Comparison of ENCODE assay signal across 8 cellular contexts in genomic region chr1:112808861-112809684, GRCh38.
A peak's percentile ranks its signal among the peaks of the same experiment; 100 is the strongest.
DNase-seq lines count a peak whose midpoint lies in the region; ATAC-seq and TF ChIP-seq lines count a peak whose summit lies in the region.

No MANE protein-coding gene starts in this region.

- H3K9me2 ChIP-seq in Loucy (replicated peaks; ENCODE audit: low read depth, low read length), result no peaks in the 10 kb centered on the region

- intact Hi-C loops in cardiac septum (cut with DNase I) (loop anchor here (1.0 to 10.0 kb wide), 4 partner anchors 73 to 414 kb away; partner anchors contain the start of genes CTTNBP2NL and SLC16A1), psoas muscle (cut with DNase I) (loop anchor here (10.0 kb wide), 3 partner anchors 194 to 414 kb away; partner anchors contain the start of genes CAPZA1 (in 1 of the 2), CTTNBP2NL (in 1 of the 2) and ST7L (in 1 of the 2)), vagina (cut with DNase I) (loop anchor here (10.0 kb wide), 1 partner anchor 246 kb away; no protein-coding TSS in a partner anchor)

- H3K4me1 Mint-ChIP-seq in activated naive CD8-positive, alpha-beta T cell treated with anti-CD3 and anti-CD28 coated beads, Interleukin-2, amount 10 ng/mL, durations not matched to agents 7 days and 5 days, result no peaks in the 10 kb centered on the region

- peak overlapping the region; percentile 59; the same call in 1 of the 2 replicates for H2AFZ ChIP-seq in Loucy (ENCODE audit: low read length)

- POLR2A ChIA-PET in activated naive CD8-positive, alpha-beta T cell treated with anti-CD3 and anti-CD28 coated beads, Interleukin-2, amount 10 ng/mL, durations not matched to agents 7 days and 5 days (lab: Charles Lee), result no interaction called here

- no peak overlapping the region for H3K27ac Mint-ChIP-seq in activated naive CD8-positive, alpha-beta T cell treated with anti-CD3 and anti-CD28 coated beads, Interleukin-2, amount 10 ng/mL, durations not matched to agents 7 days and 5 days

- H3F3A ChIP-seq in Loucy (ENCODE audit: low read depth), result no peaks in the 10 kb centered on the region

- TF ChIP-seq CTCF in Loucy (conservative IDR thresholded peaks at IDR 0.05; ENCODE audit: low read length) (peak; percentile 93), psoas muscle (IDR thresholded peaks at IDR 0.05) (peak; percentile 68), vagina (IDR thresholded peaks at IDR 0.05) (peak in 2 of 3 experiments; percentile 41 to 55)

- H3K9me3 Mint-ChIP-seq in activated naive CD8-positive, alpha-beta T cell treated with anti-CD3 and anti-CD28 coated beads, Interleukin-2, amount 10 ng/mL, durations not matched to agents 7 days and 5 days, result no peaks in the 10 kb centered on the region

- ATAC-seq in GM18498 (IDR thresholded peaks at IDR 0.05; ENCODE audit: unreplicated experiment) (peak; percentile 59), psoas muscle (peak; percentile 62 to 81 (median 78))
- peak; percentile 84 for ATAC-seq in activated naive CD8-positive, alpha-beta T cell treated with anti-CD3 and anti-CD28 coated beads, Interleukin-2, amount 10 ng/mL, durations not matched to agents 7 days and 5 days (ENCODE audit: low read depth)

- H3K4me3 ChIP-seq in Loucy (ENCODE audit: low read length, poor library complexity, severe bottlenecking), result no peak overlapping the region
- H3K4me3 ChIP-seq in psoas muscle, result no peak overlapping the region
- no peak overlapping the region for H3K4me3 ChIP-seq in vagina

- no peak overlapping the region for H3K4me3 Mint-ChIP-seq in activated naive CD8-positive, alpha-beta T cell treated with anti-CD3 and anti-CD28 coated beads, Interleukin-2, amount 10 ng/mL, durations not matched to agents 7 days and 5 days

- H3K9me3 ChIP-seq in Loucy (ENCODE audit: insufficient read depth, low read depth, low read length) (no peaks in the 10 kb centered on the region), psoas muscle (no peaks in the 10 kb centered on the region), vagina (no peaks in the 10 kb centered on the region)

- no peak overlapping the region for H3K9ac ChIP-seq in Loucy (ENCODE audit: low read depth, low read length, poor library complexity, severe bottlenecking)

- peaks cover 4% of the 10 kb centered on the region for H3K27me3 Mint-ChIP-seq in activated naive CD8-positive, alpha-beta T cell treated with anti-CD3 and anti-CD28 coated beads, Interleukin-2, amount 10 ng/mL, durations not matched to agents 7 days and 5 days

- 20 to 23% (median 20%) methylated on average over 8 of the region's 8 CpGs for WGBS in psoas muscle, 3 donors

- no peaks in the 10 kb centered on the region for H4K20me1 ChIP-seq in Loucy (ENCODE audit: insufficient read depth, low read length, poor library complexity, severe bottlenecking)

- peak overlapping the region; percentile 83 for H3K27ac ChIP-seq in psoas muscle
- H3K27ac ChIP-seq in vagina, result no peak overlapping the region

- H3K27me3 ChIP-seq in Loucy (ENCODE audit: insufficient read depth, low read length, poor library complexity, severe bottlenecking) (no peaks in the 10 kb centered on the region), psoas muscle (ENCODE audit: insufficient read depth in 3 of 3, low read length in 2 of 3) (no peaks in the 10 kb centered on the region), vagina (no peaks in the 10 kb centered on the region)

- no peaks in the 10 kb centered on the region for H3K36me3 Mint-ChIP-seq in activated naive CD8-positive, alpha-beta T cell treated with anti-CD3 and anti-CD28 coated beads, Interleukin-2, amount 10 ng/mL, durations not matched to agents 7 days and 5 days

- no peak for TF ChIP-seq POLR2A in vagina (IDR thresholded peaks at IDR 0.05)

- H3K79me2 ChIP-seq in Loucy (ENCODE audit: insufficient read depth, low read length), result no peaks in the 10 kb centered on the region

- H3K4me1 ChIP-seq in Loucy (ENCODE audit: insufficient read depth, low read length, poor library complexity, severe bottlenecking) (no peaks in the 10 kb centered on the region), psoas muscle (peaks cover 8% of the 10 kb centered on the region), vagina (no peaks in the 10 kb centered on the region)

- no peaks in the 10 kb centered on the region for H3K36me3 ChIP-seq in Loucy (ENCODE audit: insufficient read depth, low read length)
- no peaks in the 10 kb centered on the region for H3K36me3 ChIP-seq in psoas muscle (ENCODE audit: insufficient read depth in 1 of 2, low read depth in 1 of 2)
- no peaks in the 10 kb centered on the region for H3K36me3 ChIP-seq in vagina

- H3K4me2 ChIP-seq in Loucy (ENCODE audit: low read depth, low read length, poor library complexity, severe bottlenecking), result no peak overlapping the region

- peak; percentile 55 for DNase-seq in A172 (ENCODE audit: low spot score)
- peak; percentile 61 for DNase-seq in SKM-1 treated with dmso at 0.1 percent for 144 hours (lab: John Stamatoyannopoulos, UW; ENCODE audit: unreplicated experiment)
- DNase-seq in activated naive CD8-positive, alpha-beta T cell treated with anti-CD3 and anti-CD28 coated beads, Interleukin-2, amount 10 ng/mL, durations not matched to agents 7 days and 5 days, result peak; percentile 81
- DNase-seq in cardiac septum (ENCODE audit: low spot score), result peak; percentile 82
- DNase-seq in psoas muscle, result peak; percentile 74 to 80
- DNase-seq in vagina (ENCODE audit: extremely low spot score in 2 of 2), result no peak

Comparison
In these comparisons a context has a peak if more than half of its experiments do, and no peak if none do; other contexts are left out.
1. DNase-seq: peak in A172 (single experiment), SKM-1 treated with dmso at 0.1 percent for 144 hours (single experiment), activated naive CD8-positive, alpha-beta T cell treated with anti-CD3 and anti-CD28 coated beads, Interleukin-2, amount 10 ng/mL, durations not matched to agents 7 days and 5 days (single experiment), cardiac septum (single experiment) and psoas muscle (2 of 2); none in vagina (0 of 2).
2. Peak in every context shown above with its lines, with median percentiles within 50 percentile points of each other: ATAC-seq and CTCF ChIP-seq.